ENCODE assay signal across 8 cellular contexts in genomic region chr17:13024526-13025263, GRCh38. TPM values are rescaled to one million over a fixed set of nuclear protein-coding genes. Genes with fewer than 3 reads are reported as not detected.
DNase-seq lines count a peak whose midpoint lies in the region; TF ChIP-seq lines count a peak whose summit lies in the region.

No MANE protein-coding gene starts in this region.

- DNase-seq in H4 (ENCODE audit: low spot score) (peak; percentile 30), LHCN-M2 (ENCODE audit: low read depth) (peak; percentile 49), T-helper 22 cell (ENCODE audit: low read depth) (peak; percentile 28), astrocyte of the cerebellum (ENCODE audit: low read depth) (no peak), cortex of kidney (lab: John Stamatoyannopoulos, UW) (no peak)
- peak; percentile 58 for DNase-seq in stimulated activated CD4-positive, alpha-beta T cell treated with anti-CD3 and anti-CD28 coated beads, Interleukin-12 subunit alpha, Interleukin-12 subunit beta, amount 100 ng/mL, for 4 hours

- no peaks in the 10 kb centered on the region for H3K4me1 ChIP-seq in iPS-15b (ENCODE audit: control insufficient read depth, insufficient read depth, low read length)

- no peaks in the 10 kb centered on the region for H3K27me3 ChIP-seq in iPS-15b (ENCODE audit: control insufficient read depth, insufficient read depth, low read length)

- H3K36me3 ChIP-seq in iPS-15b (ENCODE audit: control insufficient read depth, insufficient read depth, low read length), result no peaks in the 10 kb centered on the region

- TF ChIP-seq CTCF in GM12801 (IDR thresholded peaks at IDR 0.05; ENCODE audit: extremely low read depth, insufficient read length), result peak; percentile 82
- peak; percentile 100 for TF ChIP-seq CTCF in astrocyte of the cerebellum (IDR thresholded peaks at IDR 0.05; ENCODE audit: low read depth, low read length, missing control alignments)

- H3K9ac ChIP-seq in iPS-15b (ENCODE audit: low read depth, low read length), result no peak overlapping the region

- H3K4me3 ChIP-seq in astrocyte of the cerebellum (ENCODE audit: low read depth, low read length) (no peak overlapping the region), iPS-15b (ENCODE audit: low read depth, low read length) (peak overlapping the region; percentile 43)

- in situ Hi-C loops in astrocyte of the cerebellum (cut with HindIII; ENCODE audit: low sequenced_read_pairs), result no loop called here

- no peaks in the 10 kb centered on the region for H3K9me3 ChIP-seq in iPS-15b (ENCODE audit: control insufficient read depth, insufficient read depth, low read length)

RNA-seq across cellular contexts. Expression of gene ELAC2, which starts 6.9 kb away (rescaled TPM):
- 35.1 and 45.1 TPM in 2 replicates for total RNA-seq in H4 (2014; rRNA removed; shearing (Covaris generic))
- 82.1 and 82.8 TPM in 2 replicates for total RNA-seq in LHCN-M2 (2014; rRNA removed)
- 47.3 TPM for polyA plus RNA-seq in LHCN-M2 (2012)

Comparison
In these comparisons a context has a peak if more than half of its experiments do, and no peak if none do; other contexts are left out.
1. DNase-seq: peak in H4 (single experiment), LHCN-M2 (single experiment), T-helper 22 cell (single experiment) and stimulated activated CD4-positive, alpha-beta T cell treated with anti-CD3 and anti-CD28 coated beads, Interleukin-12 subunit alpha, Interleukin-12 subunit beta, amount 100 ng/mL, for 4 hours (single experiment); none in astrocyte of the cerebellum (single experiment) and cortex of kidney (single experiment).